12 cellular contexts compared by ENCODE assay signal in the genomic region with DNA sequence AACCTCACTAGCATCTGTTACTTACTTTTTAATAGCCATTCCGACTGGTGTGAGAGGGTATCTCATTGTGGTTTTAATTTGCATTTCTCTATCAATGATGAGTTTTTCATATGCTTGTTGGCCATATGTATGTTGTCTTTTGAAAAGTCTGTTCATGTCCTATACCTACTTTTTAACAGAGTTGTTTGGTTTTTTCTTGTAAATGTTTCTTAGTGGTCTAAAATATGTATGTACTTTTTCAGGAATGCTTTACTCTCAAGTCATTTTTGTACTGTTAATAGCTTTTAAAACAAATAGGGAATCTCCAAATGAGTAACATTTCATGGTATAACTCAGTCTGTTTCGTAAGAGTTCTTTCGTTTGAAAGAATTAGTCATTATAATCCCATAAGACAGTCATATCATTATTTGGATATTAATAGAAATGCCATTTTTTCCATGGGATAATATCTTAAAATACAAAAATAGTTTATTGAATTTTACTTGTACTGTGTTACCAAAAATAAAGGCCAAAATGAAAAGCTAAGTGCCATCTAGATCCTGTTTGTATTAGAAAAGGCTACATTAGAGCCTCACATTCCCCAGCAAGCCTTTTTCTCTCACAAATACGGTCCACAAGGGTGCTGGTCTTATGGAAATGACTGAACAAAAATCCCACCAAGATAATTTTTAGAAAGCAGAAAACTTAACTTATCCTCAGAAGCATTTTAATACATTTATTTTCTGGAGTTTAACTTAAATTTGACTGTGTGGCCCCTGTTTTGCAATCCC.
A peak's percentile ranks its signal among the peaks of the same experiment; 100 is the strongest.
DNase-seq lines count a peak whose midpoint lies in the region; ATAC-seq lines count a peak whose summit lies in the region.
"Had no signal": no experiment of that assay in that cellular context is flagged by ENCODE, and none has a peak within 500 bp of the region (broad histone marks: within the 10 kb centered on the region; RNA-seq: fewer than 3 reads in every experiment).

No MANE protein-coding gene starts in this region.

- ATAC-seq in GM18520 (IDR thresholded peaks at IDR 0.05; ENCODE audit: unreplicated experiment) (peak; percentile 78), GM21825 (IDR thresholded peaks at IDR 0.05; ENCODE audit: unreplicated experiment) (peak; percentile 76), HG03439 (IDR thresholded peaks at IDR 0.05; ENCODE audit: unreplicated experiment) (peak; percentile 87)
- ATAC-seq: gastrocnemius medialis had no signal

- H3K4me1 Mint-ChIP-seq in activated CD4-positive, alpha-beta memory T cell treated with anti-CD3 and anti-CD28 coated beads, Interleukin-2, amount 10 ng/mL, durations not matched to agents 7 days and 5 days: no peaks in the 10 kb centered on the region
- no peaks in the 10 kb centered on the region for H3K4me1 Mint-ChIP-seq in activated naive CD8-positive, alpha-beta T cell treated with anti-CD3 and anti-CD28 coated beads for 36 hours
- H3K4me1 Mint-ChIP-seq: neural crest cell had no signal

- no peaks in the 10 kb centered on the region for H3K27me3 Mint-ChIP-seq in activated CD4-positive, alpha-beta memory T cell treated with anti-CD3 and anti-CD28 coated beads, Interleukin-2, amount 10 ng/mL, durations not matched to agents 7 days and 5 days
- no peaks in the 10 kb centered on the region for H3K27me3 Mint-ChIP-seq in activated naive CD8-positive, alpha-beta T cell treated with anti-CD3 and anti-CD28 coated beads for 36 hours

- no peaks in the 10 kb centered on the region for H3K36me3 Mint-ChIP-seq in activated CD4-positive, alpha-beta memory T cell treated with anti-CD3 and anti-CD28 coated beads, Interleukin-2, amount 10 ng/mL, durations not matched to agents 7 days and 5 days (ENCODE audit: low read depth)
- peaks cover 2% of the 10 kb centered on the region for H3K36me3 Mint-ChIP-seq in activated naive CD8-positive, alpha-beta T cell treated with anti-CD3 and anti-CD28 coated beads for 36 hours

- no peaks in the 10 kb centered on the region for H3K9me3 Mint-ChIP-seq in activated CD4-positive, alpha-beta memory T cell treated with anti-CD3 and anti-CD28 coated beads, Interleukin-2, amount 10 ng/mL, durations not matched to agents 7 days and 5 days
- H3K9me3 Mint-ChIP-seq in activated naive CD8-positive, alpha-beta T cell treated with anti-CD3 and anti-CD28 coated beads for 36 hours: no peaks in the 10 kb centered on the region
- H3K9me3 Mint-ChIP-seq: neural crest cell had no signal

- POLR2A ChIA-PET in activated CD4-positive, alpha-beta memory T cell treated with anti-CD3 and anti-CD28 coated beads, Interleukin-2, amount 10 ng/mL, durations not matched to agents 7 days and 5 days (lab: Charles Lee): no interaction called here

- H3K4me3 Mint-ChIP-seq in activated CD4-positive, alpha-beta memory T cell treated with anti-CD3 and anti-CD28 coated beads, Interleukin-2, amount 10 ng/mL, durations not matched to agents 7 days and 5 days: no peak overlapping the region
- no peak overlapping the region for H3K4me3 Mint-ChIP-seq in activated naive CD8-positive, alpha-beta T cell treated with anti-CD3 and anti-CD28 coated beads for 36 hours
- H3K4me3 Mint-ChIP-seq: neural crest cell had no signal

- H3K27ac Mint-ChIP-seq in activated CD4-positive, alpha-beta memory T cell treated with anti-CD3 and anti-CD28 coated beads, Interleukin-2, amount 10 ng/mL, durations not matched to agents 7 days and 5 days: no peak overlapping the region
- no peak overlapping the region for H3K27ac Mint-ChIP-seq in activated naive CD8-positive, alpha-beta T cell treated with anti-CD3 and anti-CD28 coated beads for 36 hours
- H3K27ac Mint-ChIP-seq: activated naive CD4-positive, alpha-beta T cell treated with anti-CD3 and anti-CD28 coated beads, Interleukin-2, amount 50 U/mL, for 72 hours had no signal

- peak; percentile 62 for DNase-seq in iris pigment epithelial cell (ENCODE audit: low read depth)
- DNase-seq in NCI-H2196 treated with DMSO at 0.1 percent for 48 hours (lab: John Stamatoyannopoulos, UW; ENCODE audit: unreplicated experiment): no peak
- DNase-seq in activated CD4-positive, alpha-beta memory T cell treated with anti-CD3 and anti-CD28 coated beads, Interleukin-2, amount 10 ng/mL, durations not matched to agents 7 days and 5 days: no peak
- no peak for DNase-seq in inferior parietal cortex (ENCODE audit: extremely low spot score)
- DNase-seq in activated naive CD8-positive, alpha-beta T cell treated with anti-CD3 and anti-CD28 coated beads for 36 hours: no peak
- DNase-seq: DMS53, gastrocnemius medialis had no signal

- CTCF ChIA-PET in activated CD4-positive, alpha-beta memory T cell treated with anti-CD3 and anti-CD28 coated beads, Interleukin-2, amount 10 ng/mL, durations not matched to agents 7 days and 5 days (lab: Charles Lee): no interaction called here
